ENCODE assay signal across 10 cellular contexts in the genomic region with DNA sequence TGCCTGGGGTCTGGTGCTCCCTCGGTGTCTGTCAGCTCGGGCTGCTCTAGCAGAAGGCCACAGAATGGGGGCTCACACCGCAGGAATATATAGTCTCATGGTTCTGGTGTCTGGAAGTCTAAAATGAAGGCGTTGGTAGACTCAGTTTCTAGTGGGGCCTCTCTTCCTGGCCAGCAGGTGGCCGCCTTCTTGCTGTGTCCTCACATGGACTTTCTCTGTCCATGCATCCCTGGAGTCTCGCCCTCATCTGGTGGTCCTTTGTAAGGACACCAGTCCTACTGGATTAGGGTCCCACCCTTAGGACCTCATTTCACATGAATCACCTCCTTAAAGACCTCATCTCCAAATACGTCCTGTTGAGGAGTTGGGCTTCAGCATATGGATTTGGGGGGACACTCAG.
DNase-seq lines count a peak whose midpoint lies in the region; ATAC-seq and TF ChIP-seq lines count a peak whose summit lies in the region.
"Had no signal": no experiment of that assay in that cellular context is flagged by ENCODE, and none has a peak within 500 bp of the region (broad histone marks: within the 10 kb centered on the region; RNA-seq: fewer than 3 reads in every experiment).

No MANE protein-coding gene starts in this region.

- no peaks in the 10 kb centered on the region for H3K79me2 ChIP-seq in DOHH2 (ENCODE audit: control insufficient read depth, low read length)

- no peak overlapping the region for H3K27ac Mint-ChIP-seq in mesothelial cell of epicardium

- H3K4me1 Mint-ChIP-seq in mesothelial cell of epicardium: peaks cover 7% of the 10 kb centered on the region

- H3K27me3 Mint-ChIP-seq in mesothelial cell of epicardium (ENCODE audit: low read depth): no peaks in the 10 kb centered on the region

- H3K36me3 ChIP-seq in DOHH2 (ENCODE audit: control insufficient read depth, low read length): no peaks in the 10 kb centered on the region
- H3K36me3 ChIP-seq: sigmoid colon had no signal

- H3K9me3 Mint-ChIP-seq in mesothelial cell of epicardium: peaks cover 5% of the 10 kb centered on the region

- DNase-seq in cardiac fibroblast (ENCODE audit: low read depth in 2 of 2): peak; percentile 33 to 50
- DNase-seq in mesothelial cell of epicardium (ENCODE audit: low spot score in 2 of 2, unreplicated experiment in 2 of 2): no peak
- no peak for DNase-seq in stimulated activated CD4-positive, alpha-beta T cell treated with anti-CD3 and anti-CD28 coated beads, Interleukin-1b, Interleukin-23, amount 100 ng/mL, for 48 hours
- no peak for DNase-seq in NCI-H1105 treated with DMSO at 0.1 percent for 48 hours (lab: John Stamatoyannopoulos, UW)
- DNase-seq in inferior parietal cortex (ENCODE audit: extremely low spot score): no peak
- DNase-seq: sigmoid colon; stimulated activated naive CD4-positive, alpha-beta T cell treated with Interleukin-2 at 50 U/mL for 16 hours had no signal

- no peaks in the 10 kb centered on the region for H3F3A ChIP-seq in DOHH2 (ENCODE audit: control insufficient read depth, insufficient read depth)

- peak; percentile 31; the same call in 1 of the 2 replicates for TF ChIP-seq RAD21 in Ishikawa (IDR thresholded peaks at IDR 0.05; ENCODE audit: low read depth)

- TF ChIP-seq CTCF in DOHH2 (IDR thresholded peaks at IDR 0.05; ENCODE audit: low read depth, low read length, poor library complexity, severe bottlenecking) (peak; percentile 16), cardiac fibroblast (IDR thresholded peaks at IDR 0.05; ENCODE audit: low read depth, low read length) (peak; percentile 44), mesothelial cell of epicardium (IDR thresholded peaks at IDR 0.05; ENCODE audit: unreplicated experiment) (peak; percentile 20)

- H3K4me3 ChIP-seq in DOHH2 (ENCODE audit: low read length) (no peak overlapping the region), cardiac fibroblast (replicated peaks in 1 of 2; ENCODE audit: low read depth in 2 of 2, low read length in 2 of 2) (no peak overlapping the region)
- H3K4me3 ChIP-seq: sigmoid colon had no signal

- no peak for TF ChIP-seq EP300 in Ishikawa (IDR thresholded peaks at IDR 0.05; ENCODE audit: borderline replicate concordance)

- H3K27me3 ChIP-seq in DOHH2 (ENCODE audit: control insufficient read depth, low read length): no peaks in the 10 kb centered on the region
- H3K27me3 ChIP-seq: sigmoid colon had no signal

- H3K9me2 ChIP-seq in DOHH2 (replicated peaks; ENCODE audit: control insufficient read depth, low read length): no peaks in the 10 kb centered on the region

- no peaks in the 10 kb centered on the region for H3K4me1 ChIP-seq in DOHH2 (ENCODE audit: control insufficient read depth, low read length)
- H3K4me1 ChIP-seq: sigmoid colon had no signal

- no peak overlapping the region for H3K27ac ChIP-seq in DOHH2 (ENCODE audit: low read depth, low read length)
- H3K27ac ChIP-seq: sigmoid colon had no signal

- no peaks in the 10 kb centered on the region for H3K36me3 Mint-ChIP-seq in mesothelial cell of epicardium

- no peaks in the 10 kb centered on the region for H4K20me1 ChIP-seq in DOHH2 (ENCODE audit: control insufficient read depth, insufficient read depth, low read depth, low read length)

- no peaks in the 10 kb centered on the region for H3K9me3 ChIP-seq in DOHH2 (ENCODE audit: control insufficient read depth, insufficient read depth, low read length)
- H3K9me3 ChIP-seq: sigmoid colon had no signal

- ATAC-seq in GM21529 (IDR thresholded peaks at IDR 0.05; ENCODE audit: unreplicated experiment): no peak

- no peak overlapping the region for H3K4me3 Mint-ChIP-seq in mesothelial cell of epicardium

- no peak overlapping the region for H3K4me2 ChIP-seq in DOHH2 (ENCODE audit: low read length)

TF ChIP-seq in Ishikawa, 13 proteins besides CTCF, POLR2A, EP300 and RAD21:
- TF ChIP-seq EGR1 (IDR thresholded peaks at IDR 0.05) (no peak), YY1 (IDR thresholded peaks at IDR 0.05; ENCODE audit: low read depth) (no peak), TAF1 (IDR thresholded peaks at IDR 0.05; ENCODE audit: low read depth) (no peak), NFIC (IDR thresholded peaks at IDR 0.05) (no peak)
TF ChIP-seq in Ishikawa: peak in this region for 0.

Comparison
In these comparisons a context has a peak if more than half of its experiments do, and no peak if none do; other contexts are left out.
1. DNase-seq: peak in cardiac fibroblast (2 of 2); none in mesothelial cell of epicardium (0 of 2), stimulated activated CD4-positive, alpha-beta T cell treated with anti-CD3 and anti-CD28 coated beads, Interleukin-1b, Interleukin-23, amount 100 ng/mL, for 48 hours (single experiment), NCI-H1105 treated with DMSO at 0.1 percent for 48 hours (single experiment) and inferior parietal cortex (single experiment).
2. Peak in every context shown above with its lines, with median percentiles within 50 percentile points of each other: CTCF ChIP-seq.